In the genomic region with DNA sequence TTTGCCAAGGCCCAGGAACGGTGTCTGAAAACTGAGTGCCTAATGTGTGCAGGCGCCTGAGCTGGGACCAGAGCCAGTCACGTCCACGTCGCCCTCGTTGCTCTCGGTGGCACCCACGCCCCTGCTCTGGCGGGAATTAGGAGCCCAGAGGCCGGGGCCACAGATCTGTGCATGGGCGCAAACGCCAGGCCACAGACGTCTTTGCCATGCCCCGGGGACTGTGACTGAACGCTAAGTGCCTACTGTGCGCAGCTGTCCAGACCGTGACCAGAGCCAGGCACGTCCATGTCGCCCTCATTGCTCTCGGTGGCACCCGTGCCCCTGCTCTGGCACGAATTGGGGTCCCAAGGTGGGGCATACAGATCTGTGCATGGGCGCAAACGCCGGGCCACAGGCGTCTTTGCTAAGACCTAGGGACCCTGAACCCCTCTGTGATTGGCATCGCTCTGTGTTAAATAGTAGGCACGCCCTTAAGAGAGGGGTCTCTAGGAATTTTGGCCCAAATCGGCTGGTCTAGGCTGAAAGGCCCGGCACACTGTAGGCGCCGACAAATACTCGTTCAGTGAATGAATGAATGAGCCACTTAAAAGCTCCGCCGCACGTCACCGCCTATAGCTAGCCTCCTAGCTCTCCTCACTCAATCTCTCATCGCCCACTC, we compare ENCODE assay signal across 8 cellular contexts. TPM values are rescaled to one million over a fixed set of nuclear protein-coding genes. Genes with fewer than 3 reads are reported as not detected.
DNase-seq lines count a peak whose midpoint lies in the region; ATAC-seq and TF ChIP-seq lines count a peak whose summit lies in the region.

No MANE protein-coding gene starts in this region.

- peak overlapping the region; percentile 57 for H3K4ac ChIP-seq in trophoblast cell (ENCODE audit: low read depth, low read length)

- H3K79me2 ChIP-seq in DND-41 (ENCODE audit: insufficient read depth, low read length) (peaks cover 77% of the 10 kb centered on the region), trophoblast cell (ENCODE audit: control insufficient read depth, insufficient read depth, low read length, poor library complexity) (peaks cover 30% of the 10 kb centered on the region)

- H3K27me3 ChIP-seq in DND-41 (ENCODE audit: insufficient read depth, low read length, poor library complexity), result no peaks in the 10 kb centered on the region
- no peaks in the 10 kb centered on the region for H3K27me3 ChIP-seq in SJCRH30
- no peaks in the 10 kb centered on the region for H3K27me3 ChIP-seq in trophoblast cell (ENCODE audit: insufficient read depth, low read length)

- peak overlapping the region; percentile 94 for H3K18ac ChIP-seq in trophoblast cell (ENCODE audit: low read length)

- TF ChIP-seq CTCF in DND-41 (IDR thresholded peaks at IDR 0.05; ENCODE audit: borderline replicate concordance, extremely low read depth, low read length, poor library complexity, severe bottlenecking), result no peak
- no peak for TF ChIP-seq CTCF in GM13977 (IDR thresholded peaks at IDR 0.05; ENCODE audit: extremely low read depth, insufficient read depth, missing control alignments)

- no peaks in the 10 kb centered on the region for H3K9me3 ChIP-seq in DND-41 (ENCODE audit: insufficient read depth, low read length, severe bottlenecking)
- H3K9me3 ChIP-seq in SJCRH30 (replicated peaks), result no peaks in the 10 kb centered on the region
- H3K9me3 ChIP-seq in trophoblast cell (ENCODE audit: insufficient read depth, low read depth, low read length), result no peaks in the 10 kb centered on the region

- peak overlapping the region; percentile 73 for H2BK120ac ChIP-seq in trophoblast cell (ENCODE audit: insufficient read depth, low read length, poor library complexity)

- WGBS in trophoblast cell (ENCODE audit: extremely low coverage, insufficient coverage, insufficient read length), result no CpG with 5 or more reads among the region's 38 CpGs

- H3K36me3 ChIP-seq in DND-41 (ENCODE audit: insufficient read depth, low read length) (peaks cover 10% of the 10 kb centered on the region; the same call in 1 of the 2 replicates), SJCRH30 (no peaks in the 10 kb centered on the region), trophoblast cell (ENCODE audit: control insufficient read depth in 1 of 2, insufficient read depth in 2 of 2, low read length in 2 of 2) (peaks cover 0 to under 1% of the 10 kb centered on the region in 2 experiments)

- H2AFZ ChIP-seq in DND-41 (ENCODE audit: low read depth, low read length) (peak overlapping the region; percentile 87), trophoblast cell (ENCODE audit: insufficient read depth, low read length, poor library complexity) (peak overlapping the region; percentile 98)

- peak overlapping the region; percentile 87 for H3K27ac ChIP-seq in DND-41 (ENCODE audit: low read length)
- H3K27ac ChIP-seq in SJCRH30, result peak overlapping the region; percentile 70
- peak overlapping the region; percentile 74 for H3K27ac ChIP-seq in trophoblast cell (ENCODE audit: low read depth, low read length)

- DNase-seq in DND-41 (no peak), SJCRH30 (no peak), trophoblast cell (no peak), RKO (ENCODE audit: low spot score) (no peak), GM13977 (ENCODE audit: low spot score) (no peak)

- peaks cover 32% of the 10 kb centered on the region for H4K20me1 ChIP-seq in DND-41 (ENCODE audit: insufficient read depth, low read length)

- H2BK5ac ChIP-seq in trophoblast cell (ENCODE audit: low read depth, low read length, poor library complexity), result peak overlapping the region; percentile 47

- H4K91ac ChIP-seq in trophoblast cell (ENCODE audit: low read depth, low read length), result peak overlapping the region; percentile 91

- in situ Hi-C loops in GM13977 (cut with MboI; ENCODE audit: low pct_unique_long_range_greater_than_20kb, low sequenced_read_pairs, unreplicated experiment), result no loop called here

- peak overlapping the region; percentile 91 for H3K14ac ChIP-seq in trophoblast cell (ENCODE audit: low read length)

- H3K79me1 ChIP-seq in trophoblast cell (ENCODE audit: low read length), result peaks cover 27% of the 10 kb centered on the region

- H2BK12ac ChIP-seq in trophoblast cell (ENCODE audit: low read length), result peak overlapping the region; percentile 47

- no peak for ATAC-seq in DND-41 (ENCODE audit: insufficient read depth, low read depth)
- ATAC-seq in esophagus mucosa, result peak; percentile 0
- no peak for ATAC-seq in HG02840 (IDR thresholded peaks at IDR 0.05; ENCODE audit: low FRiP score, unreplicated experiment)
- no peak for ATAC-seq in GM21390 (IDR thresholded peaks at IDR 0.05; ENCODE audit: unreplicated experiment)

- H4K8ac ChIP-seq in trophoblast cell (ENCODE audit: low read depth, low read length), result peak overlapping the region; percentile 99

- H4K12ac ChIP-seq in trophoblast cell (ENCODE audit: low read depth, low read length), result peak overlapping the region; percentile 97

- H2AK5ac ChIP-seq in trophoblast cell (ENCODE audit: low read length), result peak overlapping the region; percentile 84

- H3K4me3 ChIP-seq in DND-41 (ENCODE audit: low read depth in 1 of 2, low read length in 2 of 2), result peak overlapping the region; percentile 36 to 66; a peak in 3 of 4 replicates
- H3K4me3 ChIP-seq in SJCRH30, result peak overlapping the region; percentile 75
- H3K4me3 ChIP-seq in trophoblast cell (ENCODE audit: low read depth, low read length), result peak overlapping the region; percentile 34

- H3K4me2 ChIP-seq in DND-41 (ENCODE audit: insufficient read depth, low read length) (peak overlapping the region; percentile 92), trophoblast cell (ENCODE audit: low read length) (peak overlapping the region; percentile 91)

- H3K23ac ChIP-seq in trophoblast cell (ENCODE audit: low read length), result no peak overlapping the region

- H3K9ac ChIP-seq in DND-41 (ENCODE audit: low read depth, low read length) (peak overlapping the region; percentile 82), trophoblast cell (ENCODE audit: low read length) (peak overlapping the region; percentile 57)

- peaks cover 54% of the 10 kb centered on the region for H3K4me1 ChIP-seq in DND-41 (ENCODE audit: insufficient read depth, low read length)
- no peaks in the 10 kb centered on the region; the same call in 1 of the 2 replicates for H3K4me1 ChIP-seq in SJCRH30
- peaks cover 21 to 35% of the 10 kb centered on the region in 2 experiments for H3K4me1 ChIP-seq in trophoblast cell (ENCODE audit: control insufficient read depth in 1 of 2, insufficient read depth in 2 of 2, low read length in 2 of 2)

RNA-seq across cellular contexts. Expression of a gene that starts 0.8 kb away (rescaled TPM):
- total RNA-seq in SJCRH30 (2014; rRNA removed; shearing (Covaris generic)), result 5.5 and 8.7 TPM in 2 replicates
- total RNA-seq in esophagus mucosa, result 12.7 TPM
- polyA plus RNA-seq in trophoblast cell (2013), result 52.8 and 57.6 TPM in 2 replicates

RNA-seq across cellular contexts. Expression of a gene that starts 9.1 kb away (rescaled TPM):
- 11.6 and 13.8 TPM in 2 replicates for total RNA-seq in SJCRH30 (2014; rRNA removed; shearing (Covaris generic))
- 19.2 TPM for total RNA-seq in esophagus mucosa
- polyA plus RNA-seq in trophoblast cell (2013), result 52.1 and 52.4 TPM in 2 replicates

RNA-seq across cellular contexts. Expression of a gene that starts 59.4 kb away (rescaled TPM):
- not detected in 2 replicates for total RNA-seq in SJCRH30 (2014; rRNA removed; shearing (Covaris generic))
- total RNA-seq in esophagus mucosa, result 0.04 TPM
- polyA plus RNA-seq in trophoblast cell (2013), result 0.10 and 0.12 TPM in 2 replicates
